1 cellular context compared by ENCODE assay signal in the genomic region with DNA sequence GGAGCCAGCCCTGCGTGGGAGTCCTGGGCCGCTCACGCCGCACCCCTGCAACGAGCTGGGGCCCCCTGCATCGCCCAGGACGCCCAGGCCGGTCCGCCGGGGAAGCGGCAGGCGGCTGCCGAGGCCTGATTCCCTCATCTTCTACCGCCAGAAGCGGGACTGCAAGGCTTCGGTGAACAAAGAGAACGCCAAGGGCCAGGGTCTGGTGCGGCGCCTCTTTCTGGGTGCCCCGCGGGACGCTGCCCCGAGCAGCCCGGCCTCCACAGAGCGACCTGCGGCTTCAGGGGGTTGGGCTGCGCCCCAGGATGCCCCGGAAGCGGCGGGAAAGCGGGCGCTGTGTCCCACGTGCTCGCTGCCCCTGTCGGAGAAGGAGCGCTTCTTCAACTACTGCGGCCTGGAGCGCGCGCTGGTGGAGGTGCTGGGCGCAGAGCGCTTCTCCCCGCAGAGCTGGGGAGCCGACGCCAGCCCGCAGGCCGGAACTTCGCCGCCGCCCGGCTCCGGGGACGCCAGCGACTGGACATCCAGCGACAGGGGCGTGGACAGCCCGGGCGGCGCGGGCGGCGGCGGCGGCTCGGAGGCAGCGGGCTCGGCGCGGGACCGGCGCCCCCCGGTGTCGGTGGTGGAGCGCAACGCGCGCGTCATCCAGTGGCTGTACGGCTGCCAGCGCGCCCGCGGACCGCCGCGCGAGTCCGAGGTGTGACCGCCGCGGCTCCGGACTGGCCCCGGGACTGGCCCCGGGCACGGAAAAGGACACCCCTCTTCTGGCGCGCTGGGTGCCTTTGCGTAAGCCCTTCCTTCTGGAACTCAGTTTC.
TF ChIP-seq lines count a peak whose summit lies in the region.

No MANE protein-coding gene starts in this region.

TF ChIP-seq in K562, 482 proteins besides CTCF, POLR2A, EP300 and RAD21 (continued from another document):
- TF ChIP-seq, protein P1, sequence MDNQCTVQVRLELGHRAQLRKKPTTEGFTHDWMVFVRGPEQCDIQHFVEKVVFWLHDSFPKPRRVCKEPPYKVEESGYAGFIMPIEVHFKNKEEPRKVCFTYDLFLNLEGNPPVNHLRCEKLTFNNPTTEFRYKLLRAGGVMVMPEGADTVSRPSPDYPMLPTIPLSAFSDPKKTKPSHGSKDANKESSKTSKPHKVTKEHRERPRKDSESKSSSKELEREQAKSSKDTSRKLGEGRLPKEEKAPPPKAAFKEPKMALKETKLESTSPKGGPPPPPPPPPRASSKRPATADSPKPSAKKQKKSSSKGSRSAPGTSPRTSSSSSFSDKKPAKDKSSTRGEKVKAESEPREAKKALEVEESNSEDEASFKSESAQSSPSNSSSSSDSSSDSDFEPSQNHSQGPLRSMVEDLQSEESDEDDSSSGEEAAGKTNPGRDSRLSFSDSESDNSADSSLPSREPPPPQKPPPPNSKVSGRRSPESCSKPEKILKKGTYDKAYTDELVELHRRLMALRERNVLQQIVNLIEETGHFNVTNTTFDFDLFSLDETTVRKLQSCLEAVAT (IDR thresholded peaks at IDR 0.05) = no peak
- TF ChIP-seq KDM2B (CRISPR knock-in tag; IDR thresholded peaks at IDR 0.05) (peak; percentile 96), PHTF2 (CRISPR knock-in tag; IDR thresholded peaks at IDR 0.05) (no peak), SMARCB1 (IDR thresholded peaks at IDR 0.05; ENCODE audit: insufficient read length, low read depth) (no peak), ZNF184 (CRISPR knock-in tag; IDR thresholded peaks at IDR 0.05) (no peak), ATF7 (IDR thresholded peaks at IDR 0.05) (peak; percentile 78; the same call in 1 of the 2 replicates), NCOR1 (IDR thresholded peaks at IDR 0.05) (no peak)
